1 cellular context compared by ENCODE assay signal in the genomic region with DNA sequence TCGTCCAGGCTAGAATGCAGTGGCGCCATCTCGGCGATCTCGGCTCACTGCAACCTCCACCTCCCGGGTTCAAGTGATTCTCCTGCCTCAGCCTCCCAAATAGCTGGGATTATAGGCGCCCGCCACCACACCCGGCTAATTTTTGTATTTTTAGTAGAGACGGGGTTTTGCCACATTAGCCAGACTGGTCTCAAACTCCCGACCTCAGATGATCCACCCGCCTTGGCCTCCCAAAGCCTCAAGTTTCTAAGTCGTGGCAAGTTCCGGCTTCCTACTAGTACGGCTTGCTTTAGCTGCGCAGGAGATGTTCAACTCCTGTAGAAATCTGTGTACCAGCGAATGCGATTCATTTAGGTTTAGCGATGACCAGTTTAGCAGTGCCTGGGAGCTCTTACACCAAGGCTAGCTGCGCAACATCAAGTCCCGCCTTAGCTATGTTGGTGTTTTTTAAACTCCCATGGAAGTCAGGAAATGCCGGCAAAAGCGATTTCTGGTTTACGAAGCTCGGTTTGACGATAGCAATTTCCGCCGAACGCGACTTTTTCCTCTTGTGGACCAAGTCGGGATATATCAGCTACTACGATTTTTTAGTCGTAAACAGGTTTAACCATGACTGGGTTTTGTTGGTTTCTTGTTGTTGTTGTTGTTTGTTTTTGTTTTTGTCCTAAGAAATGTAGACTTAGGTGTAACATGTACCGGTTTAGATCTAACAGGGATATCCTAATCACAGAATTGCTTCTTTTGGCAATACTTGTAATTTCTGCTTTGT.
TF ChIP-seq lines count a peak whose summit lies in the region.

No MANE protein-coding gene starts in this region.

TF ChIP-seq in H1, 55 proteins besides CTCF, POLR2A, EP300 and RAD21 (continued from another document):
- TF ChIP-seq CBX8 (IDR thresholded peaks at IDR 0.05; ENCODE audit: borderline replicate concordance, low read depth, low read length) (peak; percentile 70; the same call in 1 of the 2 replicates), EZH2 (IDR thresholded peaks at IDR 0.05; ENCODE audit: low read depth, low read length, severe bottlenecking) (peak; percentile 71)
TF ChIP-seq in H1: peak in this region for 4.
